Comparison of ENCODE assay signal across 1 cellular context in genomic region chr21:20968391-20968790, GRCh38.
TF ChIP-seq lines count a peak whose summit lies in the region.

No MANE protein-coding gene starts in this region.

TF ChIP-seq in K562, 482 proteins besides CTCF, POLR2A, EP300 and RAD21:
- TF ChIP-seq, protein P1, sequence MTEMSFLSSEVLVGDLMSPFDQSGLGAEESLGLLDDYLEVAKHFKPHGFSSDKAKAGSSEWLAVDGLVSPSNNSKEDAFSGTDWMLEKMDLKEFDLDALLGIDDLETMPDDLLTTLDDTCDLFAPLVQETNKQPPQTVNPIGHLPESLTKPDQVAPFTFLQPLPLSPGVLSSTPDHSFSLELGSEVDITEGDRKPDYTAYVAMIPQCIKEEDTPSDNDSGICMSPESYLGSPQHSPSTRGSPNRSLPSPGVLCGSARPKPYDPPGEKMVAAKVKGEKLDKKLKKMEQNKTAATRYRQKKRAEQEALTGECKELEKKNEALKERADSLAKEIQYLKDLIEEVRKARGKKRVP (CRISPR knock-in tag; IDR thresholded peaks at IDR 0.05), result peak; percentile 40; the same call in 1 of the 2 replicates
- TF ChIP-seq ARID1B (IDR thresholded peaks at IDR 0.05) (no peak), ZNF311 (CRISPR knock-in tag; IDR thresholded peaks at IDR 0.05) (no peak), FOXJ2 (tag; IDR thresholded peaks at IDR 0.05) (peak; percentile 29; the same call in 1 of the 2 replicates), PTTG1 (tag; IDR thresholded peaks at IDR 0.05; ENCODE audit: low read depth) (no peak), CEBPG (CRISPR knock-in tag; IDR thresholded peaks at IDR 0.05) (peak; percentile 50; the same call in 1 of the 2 replicates), CEBPG (tag; conservative IDR thresholded peaks at IDR 0.05 in 1 of 2, IDR thresholded peaks at IDR 0.05 in 1 of 2) (no peak)
- TF ChIP-seq, protein P2, sequence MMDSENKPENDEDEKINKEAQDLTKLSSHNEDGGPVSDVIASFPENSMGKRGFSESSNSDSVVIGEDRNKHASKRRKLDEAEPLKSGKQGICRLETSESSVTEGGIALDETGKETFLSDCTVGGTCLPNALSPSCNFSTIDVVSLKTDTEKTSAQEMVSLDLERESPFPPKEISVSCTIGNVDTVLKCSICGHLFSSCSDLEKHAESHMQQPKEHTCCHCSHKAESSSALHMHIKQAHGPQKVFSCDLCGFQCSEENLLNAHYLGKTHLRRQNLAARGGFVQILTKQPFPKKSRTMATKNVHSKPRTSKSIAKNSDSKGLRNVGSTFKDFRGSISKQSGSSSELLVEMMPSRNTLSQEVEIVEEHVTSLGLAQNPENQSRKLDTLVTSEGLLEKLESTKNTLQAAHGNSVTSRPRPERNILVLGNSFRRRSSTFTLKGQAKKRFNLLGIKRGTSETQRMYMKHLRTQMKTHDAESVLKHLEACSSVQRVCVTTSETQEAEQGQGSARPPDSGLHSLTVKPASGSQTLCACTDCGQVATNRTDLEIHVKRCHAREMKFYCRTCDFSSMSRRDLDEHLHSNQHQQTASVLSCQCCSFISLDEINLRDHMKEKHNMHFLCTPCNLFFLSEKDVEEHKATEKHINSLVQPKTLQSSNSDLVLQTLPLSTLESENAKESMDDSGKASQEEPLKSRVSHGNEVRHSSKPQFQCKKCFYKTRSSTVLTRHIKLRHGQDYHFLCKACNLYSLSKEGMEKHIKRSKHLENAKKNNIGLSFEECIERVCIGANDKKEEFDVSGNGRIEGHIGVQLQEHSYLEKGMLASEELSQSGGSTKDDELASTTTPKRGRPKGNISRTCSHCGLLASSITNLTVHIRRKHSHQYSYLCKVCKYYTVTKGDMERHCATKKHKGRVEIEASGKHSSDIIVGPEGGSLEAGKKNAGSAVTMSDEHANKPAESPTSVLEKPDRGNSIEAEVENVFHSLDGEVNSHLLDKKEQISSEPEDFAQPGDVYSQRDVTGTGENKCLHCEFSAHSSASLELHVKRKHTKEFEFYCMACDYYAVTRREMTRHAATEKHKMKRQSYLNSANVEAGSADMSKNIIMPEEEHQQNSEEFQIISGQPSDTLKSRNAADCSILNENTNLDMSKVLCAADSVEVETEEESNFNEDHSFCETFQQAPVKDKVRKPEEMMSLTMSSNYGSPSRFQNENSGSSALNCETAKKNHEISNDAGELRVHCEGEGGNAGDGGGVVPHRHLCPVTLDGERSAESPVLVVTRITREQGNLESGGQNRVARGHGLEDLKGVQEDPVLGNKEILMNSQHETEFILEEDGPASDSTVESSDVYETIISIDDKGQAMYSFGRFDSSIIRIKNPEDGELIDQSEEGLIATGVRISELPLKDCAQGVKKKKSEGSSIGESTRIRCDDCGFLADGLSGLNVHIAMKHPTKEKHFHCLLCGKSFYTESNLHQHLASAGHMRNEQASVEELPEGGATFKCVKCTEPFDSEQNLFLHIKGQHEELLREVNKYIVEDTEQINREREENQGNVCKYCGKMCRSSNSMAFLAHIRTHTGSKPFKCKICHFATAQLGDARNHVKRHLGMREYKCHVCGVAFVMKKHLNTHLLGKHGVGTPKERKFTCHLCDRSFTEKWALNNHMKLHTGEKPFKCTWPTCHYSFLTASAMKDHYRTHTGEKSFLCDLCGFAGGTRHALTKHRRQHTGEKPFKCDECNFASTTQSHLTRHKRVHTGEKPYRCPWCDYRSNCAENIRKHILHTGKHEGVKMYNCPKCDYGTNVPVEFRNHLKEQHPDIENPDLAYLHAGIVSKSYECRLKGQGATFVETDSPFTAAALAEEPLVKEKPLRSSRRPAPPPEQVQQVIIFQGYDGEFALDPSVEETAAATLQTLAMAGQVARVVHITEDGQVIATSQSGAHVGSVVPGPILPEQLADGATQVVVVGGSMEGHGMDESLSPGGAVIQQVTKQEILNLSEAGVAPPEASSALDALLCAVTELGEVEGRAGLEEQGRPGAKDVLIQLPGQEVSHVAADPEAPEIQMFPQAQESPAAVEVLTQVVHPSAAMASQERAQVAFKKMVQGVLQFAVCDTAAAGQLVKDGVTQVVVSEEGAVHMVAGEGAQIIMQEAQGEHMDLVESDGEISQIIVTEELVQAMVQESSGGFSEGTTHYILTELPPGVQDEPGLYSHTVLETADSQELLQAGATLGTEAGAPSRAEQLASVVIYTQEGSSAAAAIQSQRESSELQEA (IDR thresholded peaks at IDR 0.05; ENCODE audit: low read depth), result peak; percentile 50; the same call in 1 of the 2 replicates
TF ChIP-seq in K562: peak in this region for 4.
